In genomic region chrX:123450217-123450616, GRCh38 we compare ENCODE assay signal across 8 cellular contexts.
DNase-seq lines count a peak whose midpoint lies in the region; ATAC-seq, FAIRE-seq and TF ChIP-seq lines count a peak whose summit lies in the region.

No MANE protein-coding gene starts in this region.

- FAIRE-seq in urothelium cell line (lab: Jason Lieb, UNC): no peak

- DNase-seq in AG10803 (ENCODE audit: low read depth) (no peak), RKO (ENCODE audit: low spot score) (peak; percentile 5), iris pigment epithelial cell (ENCODE audit: low read depth) (peak; percentile 2), urothelium cell line (ENCODE audit: low spot score) (no peak), globus pallidus (ENCODE audit: low spot score) (no peak)

- ATAC-seq in GM21825 (IDR thresholded peaks at IDR 0.05; ENCODE audit: unreplicated experiment) (no peak), esophagus mucosa (no peak)

- TF ChIP-seq CTCF in AG10803 (conservative IDR thresholded peaks at IDR 0.05; ENCODE audit: low read length) (peak; percentile 52), GM12875 (IDR thresholded peaks at IDR 0.05; ENCODE audit: borderline replicate concordance, insufficient read depth, low read depth, low read length) (peak; percentile 43; the same call in 1 of the 2 replicates)

- H3K4me3 ChIP-seq in AG10803 (ENCODE audit: low read length) (no peak overlapping the region), GM12875 (ENCODE audit: low read depth, low read length) (no peak overlapping the region)

Comparison
In these comparisons a context has a peak if more than half of its experiments do, and no peak if none do; other contexts are left out.
1. DNase-seq: peak in RKO (single experiment) and iris pigment epithelial cell (single experiment); none in AG10803 (single experiment), urothelium cell line (single experiment) and globus pallidus (single experiment).